Comparison of ENCODE assay signal across 19 cellular contexts in genomic region chr6:15048367-15048766, GRCh38.
DNase-seq lines count a peak whose midpoint lies in the region; ATAC-seq, FAIRE-seq and TF ChIP-seq lines count a peak whose summit lies in the region.
"Had no signal": no experiment of that assay in that cellular context is flagged by ENCODE, and none has a peak within 500 bp of the region (broad histone marks: within the 10 kb centered on the region; RNA-seq: fewer than 3 reads in every experiment).

No MANE protein-coding gene starts in this region.

- H3K79me2 ChIP-seq in GM12878 (ENCODE audit: control insufficient read depth, insufficient read depth, low read length), result no peaks in the 10 kb centered on the region

- 48% methylated on average over 6 of the region's 6 CpGs for WGBS in GM12878 (ENCODE audit: insufficient coverage, insufficient replicate concordance, low lambda C conversion rate, missing lambda C conversion rate)

- no peaks in the 10 kb centered on the region for H3K36me3 Mint-ChIP-seq in activated CD4-positive, alpha-beta memory T cell treated with anti-CD3 and anti-CD28 coated beads for 36 hours
- H3K36me3 Mint-ChIP-seq in activated CD4-positive, alpha-beta memory T cell treated with anti-CD3 and anti-CD28 coated beads, Interleukin-2, amount 10 ng/mL, durations not matched to agents 7 days and 5 days (ENCODE audit: low read depth), result no peaks in the 10 kb centered on the region
- H3K36me3 Mint-ChIP-seq in stimulated activated memory B cell treated with anti-CD40 and anti-IgM and Interleukin-4, amounts not matched to agents 10 μg/mL and 1 μg/mL and 100 μg/mL, for 72 hours, result no peaks in the 10 kb centered on the region
- H3K36me3 Mint-ChIP-seq: CD4-positive, alpha-beta memory T cell had no signal

- 0 out of 2 replicates have a peak, but pooled peaks have one; percentile 3 for TF ChIP-seq RAD21 in GM12878 (IDR thresholded peaks at IDR 0.05; ENCODE audit: insufficient read depth, low read depth, low read length)

- H3K27me3 Mint-ChIP-seq in activated CD4-positive, alpha-beta memory T cell treated with anti-CD3 and anti-CD28 coated beads for 36 hours, result no peaks in the 10 kb centered on the region
- peaks cover 1% of the 10 kb centered on the region for H3K27me3 Mint-ChIP-seq in activated CD4-positive, alpha-beta memory T cell treated with anti-CD3 and anti-CD28 coated beads, Interleukin-2, amount 10 ng/mL, durations not matched to agents 7 days and 5 days
- no peaks in the 10 kb centered on the region for H3K27me3 Mint-ChIP-seq in stimulated activated memory B cell treated with anti-CD40 and anti-IgM and Interleukin-4, amounts not matched to agents 10 μg/mL and 1 μg/mL and 100 μg/mL, for 72 hours
- H3K27me3 Mint-ChIP-seq: CD4-positive, alpha-beta memory T cell had no signal

- no peaks in the 10 kb centered on the region for H3K27me3 ChIP-seq in GM12878 (replicated peaks in 1 of 2; ENCODE audit: control insufficient read depth in 2 of 2, insufficient read depth in 2 of 2, low read length in 1 of 2)
- H3K27me3 ChIP-seq: BE2C had no signal

- peak overlapping the region; percentile 95 for H2AFZ ChIP-seq in GM12878 (ENCODE audit: control insufficient read depth, low read depth, low read length)

- H3K36me3 ChIP-seq in GM12878 (ENCODE audit: control insufficient read depth in 2 of 2, insufficient read depth in 2 of 2, low read length in 1 of 2), result no peaks in the 10 kb centered on the region
- H3K36me3 ChIP-seq: BE2C had no signal

- TF ChIP-seq EP300 in GM12878 (IDR thresholded peaks at IDR 0.05; ENCODE audit: borderline replicate concordance in 1 of 2, control insufficient read depth in 1 of 2, low read depth in 2 of 2, low read length in 2 of 2), result no peak

- POLR2A ChIA-PET in activated CD4-positive, alpha-beta memory T cell treated with anti-CD3 and anti-CD28 coated beads for 36 hours (lab: Charles Lee), result no interaction called here
- POLR2A ChIA-PET in activated CD4-positive, alpha-beta memory T cell treated with anti-CD3 and anti-CD28 coated beads, Interleukin-2, amount 10 ng/mL, durations not matched to agents 7 days and 5 days (lab: Charles Lee), result no interaction called here
- POLR2A ChIA-PET in GM12878 (lab: Charles Lee), result interaction anchor here (0.6 kb wide), 1 partner anchor 200 kb away, joined by 3 read pairs; no protein-coding TSS in a partner anchor

- peak overlapping the region; percentile 79 for H3K4me2 ChIP-seq in GM12878 (ENCODE audit: control insufficient read depth, insufficient read depth)

- H4K20me1 ChIP-seq in GM12878 (ENCODE audit: control insufficient read depth, insufficient read depth), result no peaks in the 10 kb centered on the region

- RAD21 ChIA-PET in GM12878 (lab: Charles Lee; ENCODE audit: unreplicated experiment), result no interaction called here

- SMC1A ChIA-PET in GM12878 (lab: Charles Lee; ENCODE audit: uncharacterized antibody, unreplicated experiment), result interaction anchor here (0.8 to 1.0 kb wide), 3 partner anchors 9 to 264 kb away, joined by 3 to 4 read pairs (median 3); no protein-coding TSS in a partner anchor

- peak overlapping the region; percentile 42 for H3K27ac ChIP-seq in GM12878 (ENCODE audit: control insufficient read depth, insufficient read depth)
- H3K27ac ChIP-seq: HL-60, SK-N-MC had no signal

- no peaks in the 10 kb centered on the region for H3K9me3 Mint-ChIP-seq in activated CD4-positive, alpha-beta memory T cell treated with anti-CD3 and anti-CD28 coated beads for 36 hours
- H3K9me3 Mint-ChIP-seq in activated CD4-positive, alpha-beta memory T cell treated with anti-CD3 and anti-CD28 coated beads, Interleukin-2, amount 10 ng/mL, durations not matched to agents 7 days and 5 days, result no peaks in the 10 kb centered on the region
- H3K9me3 Mint-ChIP-seq in stimulated activated memory B cell treated with anti-CD40 and anti-IgM and Interleukin-4, amounts not matched to agents 10 μg/mL and 1 μg/mL and 100 μg/mL, for 72 hours, result no peaks in the 10 kb centered on the region
- H3K9me3 Mint-ChIP-seq: CD4-positive, alpha-beta memory T cell had no signal

- H3K27ac Mint-ChIP-seq in activated CD4-positive, alpha-beta memory T cell treated with anti-CD3 and anti-CD28 coated beads for 36 hours, result peak overlapping the region; percentile 13
- H3K27ac Mint-ChIP-seq in activated CD4-positive, alpha-beta memory T cell treated with anti-CD3 and anti-CD28 coated beads, Interleukin-2, amount 10 ng/mL, durations not matched to agents 7 days and 5 days, result no peak overlapping the region
- H3K27ac Mint-ChIP-seq in stimulated activated memory B cell treated with anti-CD40 and anti-IgM and Interleukin-4, amounts not matched to agents 10 μg/mL and 1 μg/mL and 100 μg/mL, for 72 hours, result peak overlapping the region; percentile 60
- H3K27ac Mint-ChIP-seq: CD4-positive, alpha-beta memory T cell had no signal

- BruUV-seq in GM12878 (replicated peaks; lab: Mats Ljungman, UMichigan), result no TSS peak

- H3K4me3 Mint-ChIP-seq in activated CD4-positive, alpha-beta memory T cell treated with anti-CD3 and anti-CD28 coated beads for 36 hours, result no peak overlapping the region
- H3K4me3 Mint-ChIP-seq in activated CD4-positive, alpha-beta memory T cell treated with anti-CD3 and anti-CD28 coated beads, Interleukin-2, amount 10 ng/mL, durations not matched to agents 7 days and 5 days, result no peak overlapping the region
- no peak overlapping the region for H3K4me3 Mint-ChIP-seq in stimulated activated memory B cell treated with anti-CD40 and anti-IgM and Interleukin-4, amounts not matched to agents 10 μg/mL and 1 μg/mL and 100 μg/mL, for 72 hours
- H3K4me3 Mint-ChIP-seq: CD4-positive, alpha-beta memory T cell had no signal

- in situ Hi-C loops in GM12878 (cut with MboI), result no loop called here

- DNase-seq in activated CD4-positive, alpha-beta memory T cell treated with anti-CD3 and anti-CD28 coated beads for 36 hours, result no peak
- DNase-seq in activated CD4-positive, alpha-beta memory T cell treated with anti-CD3 and anti-CD28 coated beads, Interleukin-2, amount 10 ng/mL, durations not matched to agents 7 days and 5 days, result no peak
- peak; percentile 26 for DNase-seq in GM20000 (ENCODE audit: low spot score)
- peak; percentile 35 for DNase-seq in GM12878 (ENCODE audit: low read depth, low spot score)
- no peak for DNase-seq in globus pallidus (ENCODE audit: low spot score)
- DNase-seq in glomerular visceral epithelial cell (ENCODE audit: extremely low spot score), result no peak
- DNase-seq: BE2C; CD4-positive, alpha-beta memory T cell; DMS153; GF-D8; NCI-H1105 treated with DMSO at 0.1 percent for 48 hours; NCI-H1694; NCI-H2081 treated with DMSO at 0.1 percent for 48 hours; NCI-H748 treated with DMSO at 0.1 percent for 48 hours; SHP77 had no signal

- CTCF ChIA-PET in activated CD4-positive, alpha-beta memory T cell treated with anti-CD3 and anti-CD28 coated beads for 36 hours (lab: Charles Lee), result no interaction called here
- CTCF ChIA-PET in activated CD4-positive, alpha-beta memory T cell treated with anti-CD3 and anti-CD28 coated beads, Interleukin-2, amount 10 ng/mL, durations not matched to agents 7 days and 5 days (lab: Charles Lee), result no interaction called here
- CTCF ChIA-PET in GM12878 (lab: Yijun Ruan, JAX), result no interaction called here

- no peak for TF ChIP-seq POLR2A in GM12878 (IDR thresholded peaks at IDR 0.05; ENCODE audit: low read depth, low read length)

- H3K9me3 ChIP-seq in GM12878 (replicated peaks; ENCODE audit: control insufficient read depth, insufficient read depth, low read length), result no peaks in the 10 kb centered on the region
- H3K9me3 ChIP-seq: BE2C had no signal

- ATAC-seq in GM12878 (peak; percentile 79), GM18873 (IDR thresholded peaks at IDR 0.05; ENCODE audit: low FRiP score, unreplicated experiment) (no peak)
- no peak for ATAC-seq in stimulated activated memory B cell treated with anti-CD40 and anti-IgM and Interleukin-4, amounts not matched to agents 10 μg/mL and 1 μg/mL and 100 μg/mL, for 72 hours

- H3K9ac ChIP-seq in GM12878 (ENCODE audit: control insufficient read depth, insufficient read depth, low read length), result no peak overlapping the region

- intact Hi-C loops in activated CD4-positive, alpha-beta memory T cell treated with anti-CD3 and anti-CD28 coated beads for 36 hours (cut with micrococcal nuclease), result no loop called here
- intact Hi-C loops in GM12878 (cut with micrococcal nuclease; ENCODE audit: unreplicated experiment), result no loop called here

- TF ChIP-seq CTCF in GM20000 (IDR thresholded peaks at IDR 0.05; ENCODE audit: extremely low read depth, missing control alignments) (no peak), GM12878 (IDR thresholded peaks at IDR 0.05 in 2 of 3, conservative IDR thresholded peaks at IDR 0.05 in 1 of 3; ENCODE audit: control insufficient read depth in 2 of 3, extremely low read depth in 1 of 3, insufficient read depth in 1 of 3, low read depth in 3 of 3, low read length in 3 of 3) (no peak)

- H3K4me3 ChIP-seq in GM12878, result no peak overlapping the region
- H3K4me3 ChIP-seq: SK-N-MC had no signal

- H3K4me1 ChIP-seq in GM12878 (ENCODE audit: control insufficient read depth, insufficient read depth, low read length), result peaks cover 8% of the 10 kb centered on the region
- H3K4me1 ChIP-seq: BE2C had no signal

- H3K4me1 Mint-ChIP-seq in activated CD4-positive, alpha-beta memory T cell treated with anti-CD3 and anti-CD28 coated beads for 36 hours (ENCODE audit: low read depth), result peaks cover 5% of the 10 kb centered on the region
- no peaks in the 10 kb centered on the region for H3K4me1 Mint-ChIP-seq in activated CD4-positive, alpha-beta memory T cell treated with anti-CD3 and anti-CD28 coated beads, Interleukin-2, amount 10 ng/mL, durations not matched to agents 7 days and 5 days
- peaks cover 16% of the 10 kb centered on the region for H3K4me1 Mint-ChIP-seq in stimulated activated memory B cell treated with anti-CD40 and anti-IgM and Interleukin-4, amounts not matched to agents 10 μg/mL and 1 μg/mL and 100 μg/mL, for 72 hours
- H3K4me1 Mint-ChIP-seq: CD4-positive, alpha-beta memory T cell had no signal

- peak; percentile 54 for FAIRE-seq in GM12878 (lab: Jason Lieb, UNC)

TF ChIP-seq in GM12878, 131 proteins besides CTCF, POLR2A, EP300 and RAD21 (continues in another document):
- TF ChIP-seq MEF2A (IDR thresholded peaks at IDR 0.05; ENCODE audit: insufficient read depth, low read depth, low read length) (no peak), JUNB (IDR thresholded peaks at IDR 0.05) (peak; percentile 56), EED (IDR thresholded peaks at IDR 0.05; ENCODE audit: low read depth) (no peak), RCOR1 (conservative IDR thresholded peaks at IDR 0.05; ENCODE audit: low read depth, low read length) (no peak), ZBED1 (IDR thresholded peaks at IDR 0.05; ENCODE audit: borderline replicate concordance) (no peak), IKZF1 (conservative IDR thresholded peaks at IDR 0.05) (peak; percentile 31; the same call in 1 of the 2 replicates)

Comparison
In these comparisons a context has a peak if more than half of its experiments do, and no peak if none do; other contexts are left out.
1. DNase-seq: peak in GM20000 (single experiment) and GM12878 (single experiment); none in activated CD4-positive, alpha-beta memory T cell treated with anti-CD3 and anti-CD28 coated beads for 36 hours (single experiment), activated CD4-positive, alpha-beta memory T cell treated with anti-CD3 and anti-CD28 coated beads, Interleukin-2, amount 10 ng/mL, durations not matched to agents 7 days and 5 days (single experiment), globus pallidus (single experiment) and glomerular visceral epithelial cell (single experiment).